ENCODE assay signal across 8 cellular contexts in genomic region chr11:126357055-126357962, GRCh38. TPM values are rescaled to one million over a fixed set of nuclear protein-coding genes. Genes with fewer than 3 reads are reported as not detected.
DNase-seq lines count a peak whose midpoint lies in the region; ATAC-seq and TF ChIP-seq lines count a peak whose summit lies in the region.

No MANE protein-coding gene starts in this region.

- H3F3A ChIP-seq in DOHH2 (ENCODE audit: control insufficient read depth, insufficient read depth), result no peaks in the 10 kb centered on the region

- POLR2A ChIA-PET in T-cell (lab: Charles Lee), result no interaction called here

- CTCF ChIA-PET in T-cell (lab: Charles Lee), result interaction anchor here in 1 of 2 donors (1.4 kb wide), 1 partner anchor 88 kb away, joined by 3 read pairs; the partner anchor contains the start of genes FOXRED1 and SRPRA

- no peaks in the 10 kb centered on the region for H3K9me3 Mint-ChIP-seq in T-cell

- TF ChIP-seq POLR2A in gastroesophageal sphincter (IDR thresholded peaks at IDR 0.05), result no peak

- H3K4me1 ChIP-seq in DOHH2 (ENCODE audit: control insufficient read depth, low read length) (peaks cover 32% of the 10 kb centered on the region), gastroesophageal sphincter (peaks cover 0 to 85% (median 41%) of the 10 kb centered on the region in 3 donors)

- H3K9me2 ChIP-seq in DOHH2 (replicated peaks; ENCODE audit: control insufficient read depth, low read length), result no peaks in the 10 kb centered on the region

- H4K20me1 ChIP-seq in DOHH2 (ENCODE audit: control insufficient read depth, insufficient read depth, low read depth, low read length), result no peaks in the 10 kb centered on the region

- DNase-seq in T-cell (no peak), skeletal muscle cell (ENCODE audit: low read depth) (no peak), WERI-Rb-1 (no peak), EL (no peak), HCEC 1CT (no peak)

- no peak overlapping the region for H3K4me3 ChIP-seq in DOHH2 (ENCODE audit: low read length)
- H3K4me3 ChIP-seq in gastroesophageal sphincter, result peak overlapping the region; percentile 60 to 72
- peak overlapping the region; percentile 76 for H3K4me3 ChIP-seq in skeletal muscle cell (ENCODE audit: low read depth, low read length)
- no peak overlapping the region for H3K4me3 ChIP-seq in WERI-Rb-1 (ENCODE audit: low read depth, low read length)

- TF ChIP-seq CTCF in DOHH2 (IDR thresholded peaks at IDR 0.05; ENCODE audit: low read depth, low read length, poor library complexity, severe bottlenecking) (no peak), gastroesophageal sphincter (IDR thresholded peaks at IDR 0.05) (no peak), WERI-Rb-1 (IDR thresholded peaks at IDR 0.05; ENCODE audit: low read depth, low read length) (no peak)

- 46 to 73% methylated on average over 5 to 7 of the region's 17 CpGs for WGBS in gastroesophageal sphincter (ENCODE audit: low coverage in 1 of 2), 2 donors

- peaks cover 8% of the 10 kb centered on the region for H3K36me3 ChIP-seq in DOHH2 (ENCODE audit: control insufficient read depth, low read length)
- no peaks in the 10 kb centered on the region for H3K36me3 ChIP-seq in gastroesophageal sphincter
- peaks cover 3% of the 10 kb centered on the region for H3K36me3 ChIP-seq in WERI-Rb-1

- H3K27ac Mint-ChIP-seq in T-cell, result no peak overlapping the region

- H3K36me3 Mint-ChIP-seq in T-cell, result no peaks in the 10 kb centered on the region

- H3K27ac ChIP-seq in DOHH2 (ENCODE audit: low read depth, low read length) (no peak overlapping the region), gastroesophageal sphincter (peak overlapping the region; percentile 4 to 92 (median 88)), WERI-Rb-1 (no peak overlapping the region)

- TF ChIP-seq EP300 in gastroesophageal sphincter (IDR thresholded peaks at IDR 0.05), result no peak

- H3K9me3 ChIP-seq in DOHH2 (ENCODE audit: control insufficient read depth, insufficient read depth, low read length), result no peaks in the 10 kb centered on the region
- no peaks in the 10 kb centered on the region for H3K9me3 ChIP-seq in gastroesophageal sphincter
- H3K9me3 ChIP-seq in WERI-Rb-1 (ENCODE audit: severe bottlenecking), result no peaks in the 10 kb centered on the region

- no peaks in the 10 kb centered on the region for H3K27me3 ChIP-seq in DOHH2 (ENCODE audit: control insufficient read depth, low read length)
- H3K27me3 ChIP-seq in gastroesophageal sphincter, result no peaks in the 10 kb centered on the region
- H3K27me3 ChIP-seq in WERI-Rb-1 (ENCODE audit: insufficient read depth, low read depth, severe bottlenecking), result no peaks in the 10 kb centered on the region

- no peak for ATAC-seq in T-cell (replicated peaks in 1 of 4)
- ATAC-seq in gastroesophageal sphincter, result no peak
- no peak for ATAC-seq in HG02642 (IDR thresholded peaks at IDR 0.05; ENCODE audit: poor library complexity, unreplicated experiment)

- peaks cover 36% of the 10 kb centered on the region for H3K79me2 ChIP-seq in DOHH2 (ENCODE audit: control insufficient read depth, low read length)

- H3K4me1 Mint-ChIP-seq in T-cell, result peaks cover 22 to 38% (median 24%) of the 10 kb centered on the region in 3 donors

- H3K4me3 Mint-ChIP-seq in T-cell, result peak overlapping the region; percentile 68 to 77 (median 72)

- H3K27me3 Mint-ChIP-seq in T-cell, result no peaks in the 10 kb centered on the region

- H3K4me2 ChIP-seq in DOHH2 (ENCODE audit: low read length), result peak overlapping the region; percentile 96

RNA-seq across cellular contexts. Expression of gene ST3GAL4, which starts 1.8 kb away (rescaled TPM):
- 1 to 10 TPM; 2.6 to 4.8 (median 3.6) TPM for total RNA-seq in T-cell
- 10 to 100 TPM; 42.1 to 56.2 (median 47.2) TPM for total RNA-seq in gastroesophageal sphincter

RNA-seq across cellular contexts. Expression of gene DCPS, which starts 53.4 kb away (rescaled TPM):
- total RNA-seq in T-cell, result 10 to 100 TPM; 12.4 to 23.7 (median 19.8) TPM
- 10 to 100 TPM; 11.8 to 20.6 (median 15.9) TPM for total RNA-seq in gastroesophageal sphincter

Comparison
In these comparisons a context has a peak if more than half of its experiments do, and no peak if none do; other contexts are left out.
1. H3K27ac ChIP-seq: peak in gastroesophageal sphincter (4 of 4); none in DOHH2 (single experiment) and WERI-Rb-1 (single experiment).
2. H3K4me3 ChIP-seq: peak in gastroesophageal sphincter (2 of 2) and skeletal muscle cell (single experiment); none in DOHH2 (single experiment) and WERI-Rb-1 (single experiment).
3. RNA of gene ST3GAL4, which starts 1.8 kb away (total RNA-seq): 42.1 to 56.2 TPM in gastroesophageal sphincter; 2.6 to 4.8 TPM in T-cell; every median in the first group is over 4 times any median in the second.